In genomic region chr12:50083301-50083700, GRCh38 we compare ENCODE assay signal across 2 cellular contexts.
A peak's percentile ranks its signal among the peaks of the same experiment; 100 is the strongest.
TF ChIP-seq lines count a peak whose summit lies in the region.

No MANE protein-coding gene starts in this region.

TF ChIP-seq in HepG2, 621 proteins besides CTCF, POLR2A, EP300 and RAD21:
- TF ChIP-seq ZNF530 (CRISPR knock-in tag; IDR thresholded peaks at IDR 0.05; ENCODE audit: low read depth) (no peak), ZNF749 (CRISPR knock-in tag; IDR thresholded peaks at IDR 0.05; ENCODE audit: borderline replicate concordance) (no peak), ZNF343 (CRISPR knock-in tag; IDR thresholded peaks at IDR 0.05) (0 out of 2 replicates have a peak, but pooled peaks have one; percentile 9)

TF ChIP-seq in GM12891, 5 proteins besides CTCF, POLR2A, EP300 and RAD21:
- TF ChIP-seq POLR2AphosphoS5 (IDR thresholded peaks at IDR 0.05; ENCODE audit: low read depth, low read length): no peak
- TF ChIP-seq PAX5 (IDR thresholded peaks at IDR 0.05; ENCODE audit: insufficient read depth, low read length, severe bottlenecking): no peak
- no peak for TF ChIP-seq TAF1 (IDR thresholded peaks at IDR 0.05; ENCODE audit: low read depth, low read length)
- TF ChIP-seq SPI1 (IDR thresholded peaks at IDR 0.05; ENCODE audit: low read depth, low read length): no peak
- no peak for TF ChIP-seq POU2F2 (IDR thresholded peaks at IDR 0.05; ENCODE audit: low read depth, low read length)
